ENCODE assay signal across 18 cellular contexts in the genomic region with DNA sequence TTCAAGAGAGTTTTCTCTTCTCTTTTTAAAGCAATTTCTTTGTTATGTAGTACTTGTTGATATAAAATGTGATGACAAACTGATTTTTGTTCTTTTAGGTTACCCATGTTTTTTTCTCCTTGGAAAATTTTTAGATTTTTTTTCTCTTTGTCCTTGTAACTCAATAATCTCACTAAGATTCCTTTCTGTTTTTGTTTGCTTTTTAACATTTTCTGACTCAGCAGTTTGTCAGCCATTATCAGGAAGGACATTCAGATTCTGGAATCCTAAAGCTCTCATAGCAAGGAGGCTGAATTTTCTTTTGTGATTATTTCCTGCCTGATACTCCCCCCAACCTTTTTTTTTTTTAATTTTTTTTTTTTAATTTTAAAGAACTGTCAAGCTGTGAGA.
DNase-seq lines count a peak whose midpoint lies in the region; ATAC-seq lines count a peak whose summit lies in the region.
"Had no signal": no experiment of that assay in that cellular context is flagged by ENCODE, and none has a peak within 500 bp of the region (broad histone marks: within the 10 kb centered on the region; RNA-seq: fewer than 3 reads in every experiment).

No MANE protein-coding gene starts in this region.

- H3K27ac ChIP-seq in ACC112 (ENCODE audit: low read depth, low read length), result peak overlapping the region; percentile 20
- H3K27ac ChIP-seq: tibial artery had no signal

- ATAC-seq in HG03565 (IDR thresholded peaks at IDR 0.05; ENCODE audit: unreplicated experiment), result no peak
- no peak for ATAC-seq in HG03108 (IDR thresholded peaks at IDR 0.05; ENCODE audit: unreplicated experiment)
- ATAC-seq: activated T-helper 17 cell treated with anti-CD3 and anti-CD28 coated beads, Interleukin-2, amount 50 U/mL, for 72 hours had no signal

- H3K79me2 ChIP-seq in ACC112 (ENCODE audit: control insufficient read depth, insufficient read depth, low read length, unreplicated experiment), result no peaks in the 10 kb centered on the region

- no peaks in the 10 kb centered on the region for H3K36me3 ChIP-seq in ACC112 (ENCODE audit: insufficient read depth, low read length)
- H3K36me3 ChIP-seq: HAP-1, ovary, tibial artery had no signal

- no peaks in the 10 kb centered on the region for H3K27me3 ChIP-seq in ACC112 (ENCODE audit: insufficient read depth, low read length)
- H3K27me3 ChIP-seq: ovary, tibial artery had no signal

- intact Hi-C loops in cardiac septum (cut with DNase I), result no loop called here

- H2AFZ ChIP-seq in ACC112 (ENCODE audit: low read length, unreplicated experiment), result peak overlapping the region; percentile 39

- DNase-seq in M059J (ENCODE audit: low read depth), result peak; percentile 38
- DNase-seq in dermis blood vessel endothelial cell, result peak; percentile 42
- peak; percentile 23 for DNase-seq in kidney tubule cell (ENCODE audit: low spot score)
- no peak for DNase-seq in cardiac septum (ENCODE audit: low spot score)
- DNase-seq in SW480 (ENCODE audit: low spot score), result no peak
- DNase-seq: activated CD4-positive, alpha-beta memory T cell treated with anti-CD3 and anti-CD28 coated beads for 36 hours; aorta; COR-L47; effector memory CD4-positive, alpha-beta T cell; mammary epithelial cell; ovary; T-helper 2 cell; tibial artery had no signal

- H3K4me3 ChIP-seq in ACC112 (ENCODE audit: low read depth, low read length), result no peak overlapping the region
- H3K4me3 ChIP-seq: HAP-1, ovary, tibial artery had no signal

- peaks cover 29% of the 10 kb centered on the region for H3K4me1 ChIP-seq in ACC112 (ENCODE audit: control insufficient read depth, insufficient read depth, low read length, unreplicated experiment)
- H3K4me1 ChIP-seq: tibial artery had no signal

Comparison
In these comparisons a context has a peak if more than half of its experiments do, and no peak if none do; other contexts are left out.
1. DNase-seq: peak in M059J (single experiment), dermis blood vessel endothelial cell (single experiment) and kidney tubule cell (single experiment); none in cardiac septum (single experiment) and SW480 (single experiment).